ENCODE assay signal across 24 cellular contexts in the genomic region with DNA sequence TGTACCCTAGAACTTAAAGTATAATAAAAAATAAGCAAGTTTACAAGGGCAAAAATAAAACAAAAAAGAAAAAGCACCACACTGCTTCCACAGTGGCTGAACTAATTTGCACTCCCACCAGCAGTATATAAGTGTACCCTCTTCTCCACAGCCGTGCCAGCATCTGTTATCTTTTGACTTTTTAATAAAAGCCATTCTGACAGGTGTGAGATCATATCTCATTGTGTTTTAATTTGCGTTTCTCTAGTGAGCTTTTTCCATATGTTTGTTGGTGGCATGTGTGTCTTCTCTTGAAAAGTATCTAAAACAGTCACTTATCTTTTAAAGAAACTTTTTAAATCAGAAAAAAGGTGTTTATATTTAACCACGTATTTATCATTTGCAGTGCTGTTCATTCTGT.
DNase-seq lines count a peak whose midpoint lies in the region; ATAC-seq and TF ChIP-seq lines count a peak whose summit lies in the region.
"Had no signal": no experiment of that assay in that cellular context is flagged by ENCODE, and none has a peak within 500 bp of the region (broad histone marks: within the 10 kb centered on the region; RNA-seq: fewer than 3 reads in every experiment).

No MANE protein-coding gene starts in this region.

- H3K27me3 Mint-ChIP-seq in activated naive CD8-positive, alpha-beta T cell: no peaks in the 10 kb centered on the region
- H3K27me3 Mint-ChIP-seq in activated naive CD8-positive, alpha-beta T cell treated with anti-CD3 and anti-CD28 coated beads, Interleukin-2, amount 50 U/mL, for 24 hours: no peaks in the 10 kb centered on the region
- H3K27me3 Mint-ChIP-seq in T-cell: no peaks in the 10 kb centered on the region

- no peak overlapping the region for H3K9ac ChIP-seq in SK-N-SH
- H3K9ac ChIP-seq: GM23248 had no signal

- 77% methylated on average over 3 of the region's 3 CpGs for WGBS in SK-N-SH (ENCODE audit: low lambda C conversion rate)

- peaks cover 74% of the 10 kb centered on the region for H3K4me1 Mint-ChIP-seq in activated naive CD8-positive, alpha-beta T cell (ENCODE audit: low read depth)
- peaks cover 67% of the 10 kb centered on the region for H3K4me1 Mint-ChIP-seq in activated naive CD8-positive, alpha-beta T cell treated with anti-CD3 and anti-CD28 coated beads, Interleukin-2, amount 50 U/mL, for 24 hours
- H3K4me1 Mint-ChIP-seq in T-cell: peaks cover 59 to 64% (median 60%) of the 10 kb centered on the region in 3 donors

- H3K4me3 ChIP-seq in SK-N-SH (ENCODE audit: low read depth in 2 of 2, low read length in 1 of 2) (no peak overlapping the region), uterus (no peak overlapping the region)
- H3K4me3 ChIP-seq: GM23248, K562 had no signal

- no peak overlapping the region for H3K4me3 Mint-ChIP-seq in activated naive CD8-positive, alpha-beta T cell
- no peak overlapping the region for H3K4me3 Mint-ChIP-seq in activated naive CD8-positive, alpha-beta T cell treated with anti-CD3 and anti-CD28 coated beads, Interleukin-2, amount 50 U/mL, for 24 hours
- no peak overlapping the region for H3K4me3 Mint-ChIP-seq in T-cell

- H4K20me1 ChIP-seq in SK-N-SH (ENCODE audit: insufficient read depth): no peaks in the 10 kb centered on the region

- TF ChIP-seq EP300 in SK-N-SH (IDR thresholded peaks at IDR 0.05; ENCODE audit: borderline replicate concordance in 1 of 2, low read depth in 1 of 2, low read length in 1 of 2): no peak

- intact Hi-C loops in uterus (cut with DNase I; ENCODE audit: low total_unique reads): no loop called here

- H3K79me2 ChIP-seq in SK-N-SH (ENCODE audit: insufficient read depth): peaks cover 7% of the 10 kb centered on the region; the same call in 1 of the 2 replicates

- H3K36me3 ChIP-seq in SK-N-SH (replicated peaks in 1 of 2; ENCODE audit: control insufficient read depth in 1 of 2, insufficient read depth in 2 of 2, low read length in 1 of 2): peaks cover 13 to 16% of the 10 kb centered on the region in 2 experiments
- H3K36me3 ChIP-seq in uterus: no peaks in the 10 kb centered on the region

- POLR2A ChIA-PET in SK-N-SH (lab: Yijun Ruan, JAX): no interaction called here
- POLR2A ChIA-PET in T-cell (lab: Charles Lee): no interaction called here

- no peak overlapping the region for H3K4me2 ChIP-seq in SK-N-SH

- H3K27ac Mint-ChIP-seq in activated naive CD8-positive, alpha-beta T cell: peak overlapping the region; percentile 50
- no peak overlapping the region for H3K27ac Mint-ChIP-seq in activated naive CD8-positive, alpha-beta T cell treated with anti-CD3 and anti-CD28 coated beads, Interleukin-2, amount 50 U/mL, for 24 hours
- H3K27ac Mint-ChIP-seq in T-cell: peak overlapping the region; percentile 11 to 32

- no peaks in the 10 kb centered on the region for H3K9me3 ChIP-seq in SK-N-SH
- no peaks in the 10 kb centered on the region for H3K9me3 ChIP-seq in uterus

- H3F3A ChIP-seq in SK-N-SH (replicated peaks; ENCODE audit: insufficient read depth): peaks cover 8% of the 10 kb centered on the region

- no peak for ATAC-seq in SK-N-SH treated with all-trans-retinoic acid at 6 μM for 48 hours
- ATAC-seq in activated naive CD8-positive, alpha-beta T cell treated with anti-CD3 and anti-CD28 coated beads, Interleukin-2, amount 50 U/mL, for 24 hours: no peak
- ATAC-seq in T-cell (replicated peaks in 1 of 4): no peak
- ATAC-seq: HepG2, K562, Panc1 had no signal

- H3K27ac ChIP-seq in SK-N-SH (ENCODE audit: low read depth in 2 of 2, low read length in 1 of 2) (no peak overlapping the region), uterus (no peak overlapping the region)
- H3K27ac ChIP-seq: GM23248, RWPE1 had no signal

- TF ChIP-seq CTCF in SK-N-SH (IDR thresholded peaks at IDR 0.05) (no peak), uterus (IDR thresholded peaks at IDR 0.05) (no peak)

- TF ChIP-seq POLR2A in uterus (IDR thresholded peaks at IDR 0.05): no peak

- H3K27me3 ChIP-seq in SK-N-SH (ENCODE audit: insufficient read depth) (no peaks in the 10 kb centered on the region), uterus (no peaks in the 10 kb centered on the region)

- H3K9me2 ChIP-seq in SK-N-SH: no peaks in the 10 kb centered on the region

- no peaks in the 10 kb centered on the region; a peak in 1 of 4 replicates for H3K4me1 ChIP-seq in SK-N-SH (ENCODE audit: control insufficient read depth in 1 of 2, insufficient read depth in 2 of 2, low read depth in 1 of 2, low read length in 1 of 2)
- H3K4me1 ChIP-seq in uterus: no peaks in the 10 kb centered on the region

- H2AFZ ChIP-seq in SK-N-SH (ENCODE audit: low read depth): no peak overlapping the region
- H2AFZ ChIP-seq: GM23248 had no signal

- H3K36me3 Mint-ChIP-seq in activated naive CD8-positive, alpha-beta T cell: peaks cover 33% of the 10 kb centered on the region
- peaks cover 82% of the 10 kb centered on the region for H3K36me3 Mint-ChIP-seq in activated naive CD8-positive, alpha-beta T cell treated with anti-CD3 and anti-CD28 coated beads, Interleukin-2, amount 50 U/mL, for 24 hours (ENCODE audit: low read depth)
- peaks cover 33% of the 10 kb centered on the region for H3K36me3 Mint-ChIP-seq in T-cell

- no peak for DNase-seq in SK-N-SH
- DNase-seq in activated naive CD8-positive, alpha-beta T cell treated with anti-CD3 and anti-CD28 coated beads, Interleukin-2, amount 50 U/mL, for 24 hours: no peak
- DNase-seq in T-cell: no peak
- no peak for DNase-seq in hepatic stellate cell (ENCODE audit: low spot score)
- no peak for DNase-seq in uterus
- no peak for DNase-seq in OCI-M1 (lab: John Stamatoyannopoulos, UW)
- DNase-seq: COR-L47, DMS53, GM23248, H7, Kasumi-1, NCI-H1105, NCI-H1436 treated with DMSO at 0.1 percent for 48 hours, NCI-H2029 treated with DMSO at 0.1 percent for 48 hours, NCI-H226, NCI-H510A, NCI-H69, SHP77 had no signal

- no peaks in the 10 kb centered on the region for H3K9me3 Mint-ChIP-seq in activated naive CD8-positive, alpha-beta T cell (ENCODE audit: low read depth)
- peaks cover 3% of the 10 kb centered on the region for H3K9me3 Mint-ChIP-seq in activated naive CD8-positive, alpha-beta T cell treated with anti-CD3 and anti-CD28 coated beads, Interleukin-2, amount 50 U/mL, for 24 hours
- H3K9me3 Mint-ChIP-seq in T-cell: no peaks in the 10 kb centered on the region

- no peak for TF ChIP-seq RAD21 in SK-N-SH (IDR thresholded peaks at IDR 0.05; ENCODE audit: low read length)

- CTCF ChIA-PET in SK-N-SH (lab: Yijun Ruan, JAX): no interaction called here
- CTCF ChIA-PET in T-cell (lab: Charles Lee): no interaction called here

TF ChIP-seq in SK-N-SH, 30 proteins besides CTCF, POLR2A, EP300 and RAD21:
- TF ChIP-seq FOXJ3 (CRISPR knock-in tag; IDR thresholded peaks at IDR 0.05) (no peak), GATA2 (CRISPR knock-in tag; IDR thresholded peaks at IDR 0.05) (peak; percentile 71)

TF ChIP-seq in SK-N-SH treated with all-trans-retinoic acid at 6 μM for 48 hours, 23 proteins besides CTCF, POLR2A, EP300 and RAD21:
- TF ChIP-seq ZNF70 (CRISPR knock-in tag; IDR thresholded peaks at IDR 0.05) (no peak), ISL1 (CRISPR knock-in tag; IDR thresholded peaks at IDR 0.05) (no peak), ZNF565 (CRISPR knock-in tag; conservative IDR thresholded peaks at IDR 0.05; ENCODE audit: low read depth) (no peak), ZFP30 (CRISPR knock-in tag; IDR thresholded peaks at IDR 0.05) (no peak), BACH2 (CRISPR knock-in tag; IDR thresholded peaks at IDR 0.05; ENCODE audit: borderline replicate concordance) (no peak), RARB (CRISPR knock-in tag; IDR thresholded peaks at IDR 0.05) (no peak), POU6F1 (CRISPR knock-in tag; IDR thresholded peaks at IDR 0.05; ENCODE audit: borderline replicate concordance, low read depth) (no peak)
TF ChIP-seq in SK-N-SH treated with all-trans-retinoic acid at 6 μM for 48 hours: peak in this region for 0.
